In the genomic region with DNA sequence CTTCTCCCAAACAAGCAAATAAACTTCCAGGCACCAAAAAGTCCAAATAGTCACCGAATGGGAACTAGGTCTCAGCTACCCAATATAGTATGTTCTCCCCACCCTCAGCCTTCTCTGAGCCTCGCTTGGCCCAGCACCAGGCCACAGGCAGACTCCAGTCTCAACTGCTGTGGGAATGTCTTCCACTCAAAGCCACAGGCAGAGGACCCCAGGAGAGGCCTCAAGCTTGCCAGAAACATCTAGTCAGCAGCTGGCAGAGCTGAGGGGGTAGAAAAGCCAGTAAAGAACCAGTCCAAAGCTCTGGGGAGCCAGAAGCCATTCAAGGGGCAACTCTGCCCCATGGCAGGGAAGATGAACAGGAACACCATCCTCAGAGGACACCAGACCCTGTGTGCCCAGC, we compare ENCODE assay signal across 13 cellular contexts. TPM values are rescaled to one million over a fixed set of nuclear protein-coding genes. Genes with fewer than 3 reads are reported as not detected.
DNase-seq lines count a peak whose midpoint lies in the region; ATAC-seq lines count a peak whose summit lies in the region.
"Had no signal": no experiment of that assay in that cellular context is flagged by ENCODE, and none has a peak within 500 bp of the region (broad histone marks: within the 10 kb centered on the region; RNA-seq: fewer than 3 reads in every experiment).

No MANE protein-coding gene starts in this region.

- intact Hi-C loops in right cardiac atrium (cut with DNase I) = no loop called here
- intact Hi-C loops in Right ventricle myocardium inferior (cut with DNase I) = no loop called here

- peaks cover 34% of the 10 kb centered on the region for H3K4me1 ChIP-seq in right cardiac atrium (ENCODE audit: control insufficient read depth, insufficient read depth, low read length)

- H3K27ac ChIP-seq in right cardiac atrium (ENCODE audit: low read length) = peak overlapping the region; percentile 22
- peak overlapping the region; percentile 24 for H3K27ac ChIP-seq in angular gyrus (ENCODE audit: low read depth, low read length)
- H3K27ac ChIP-seq: C4-2B had no signal

- no peaks in the 10 kb centered on the region for H3K27me3 ChIP-seq in right cardiac atrium (ENCODE audit: control insufficient read depth, insufficient read depth)

- no peaks in the 10 kb centered on the region for H3K9me3 ChIP-seq in right cardiac atrium (ENCODE audit: control insufficient read depth, low read length)

- ATAC-seq in right cardiac atrium (no peak), Right ventricle myocardium inferior (no peak)
- ATAC-seq: HepG2 had no signal

- H3K4me3 ChIP-seq in right cardiac atrium (ENCODE audit: low read length) = no peak overlapping the region

- 56% methylated on average over 2 of the region's 2 CpGs for WGBS in right cardiac atrium

- DNase-seq in right cardiac atrium (peak in 2 of 3 donors; percentile 59 to 70), Right ventricle myocardium inferior (ENCODE audit: missing footprints) (no peak), midbrain (lab: John Stamatoyannopoulos, UW) (peak; percentile 21), HK-2 (ENCODE audit: unreplicated experiment) (no peak), NCI-H82 (lab: John Stamatoyannopoulos, UW) (no peak), kidney tubule cell (ENCODE audit: low spot score) (no peak), NCI-H1930 (lab: John Stamatoyannopoulos, UW) (no peak)
- DNase-seq: foreskin melanocyte, HCEC 1CT, T1000 had no signal

RNA-seq across cellular contexts. Expression of a gene that starts 41.8 kb away (rescaled TPM):
- total RNA-seq in right cardiac atrium (10 to 100 TPM; 11.7 to 19.0 (median 11.9) TPM), Right ventricle myocardium inferior (10.8 TPM)
- 7.0 TPM for polyA plus RNA-seq in right cardiac atrium

RNA-seq across cellular contexts. Expression of a gene that starts 42.0 kb away (rescaled TPM):
- total RNA-seq in right cardiac atrium = 10 to 100 TPM; 19.2 to 26.7 (median 22.1) TPM
- 15.9 TPM for polyA plus RNA-seq in right cardiac atrium
- total RNA-seq in Right ventricle myocardium inferior = 17.1 TPM

RNA-seq across cellular contexts. Expression of a gene that starts 59.9 kb away (rescaled TPM):
- under 1 TPM; 0.17 to 0.74 (median 0.43) TPM for total RNA-seq in right cardiac atrium
- 0.16 TPM for polyA plus RNA-seq in right cardiac atrium
- total RNA-seq in Right ventricle myocardium inferior = 0.62 TPM

Comparison
In these comparisons a context has a peak if more than half of its experiments do, and no peak if none do; other contexts are left out.
1. DNase-seq: peak in right cardiac atrium (2 of 3) and midbrain (single experiment); none in Right ventricle myocardium inferior (single experiment), HK-2 (single experiment), NCI-H82 (single experiment), kidney tubule cell (single experiment) and NCI-H1930 (0 of 2).